In the genomic region with DNA sequence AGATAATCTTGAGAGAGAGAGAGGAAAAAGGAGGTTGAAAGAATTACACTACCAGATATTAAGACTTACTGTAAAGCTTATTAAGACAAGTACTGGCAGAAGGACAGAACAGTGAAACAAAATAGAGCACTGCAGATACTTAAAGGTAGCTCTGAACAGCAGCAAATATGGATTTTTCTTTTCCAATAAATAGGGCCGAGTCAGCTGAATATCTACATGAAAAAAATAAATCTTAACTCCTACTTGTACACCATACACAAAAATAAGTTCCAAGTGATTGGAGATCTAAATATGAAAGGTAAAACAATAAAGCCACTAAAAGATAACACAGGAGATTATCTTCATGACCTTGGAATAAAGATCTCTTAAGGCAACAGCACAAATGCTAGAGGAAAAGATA, we compare ENCODE assay signal across 18 cellular contexts.
"Had no signal": no experiment of that assay in that cellular context is flagged by ENCODE, and none has a peak within 500 bp of the region (broad histone marks: within the 10 kb centered on the region; RNA-seq: fewer than 3 reads in every experiment).

No MANE protein-coding gene starts in this region.

- H3K4me3 Mint-ChIP-seq: activated B cell treated with CpG ODN at 0.5 μM for 24 hours; activated CD4-positive, alpha-beta T cell treated with anti-CD3 and anti-CD28 coated beads for 36 hours; activated T-helper 1 cell treated with anti-CD3 and anti-CD28 coated beads, Interleukin-12 subunit alpha, Interleukin-12 subunit beta, Interleukin-2, Interleukin-4 antibody, amounts not matched to agents 30 ng/mL and 10 ng/mL and 1 ng/mL, durations not matched to agents 14 hours and 24 hours and 36 hours; natural killer cell treated with Interleukin-12 subunit alpha and Interleukin-12 subunit beta and Interleukin-15 and Interleukin-18, amount 100 ng/mL, for 72 hours; T-helper 2 cell treated with Interferon-gamma antibody and Interleukin-4, amounts not matched to agents 5 μg/mL and 100 μg/mL, for 36 hours had no signal

- H3K27ac ChIP-seq: epithelial cell of prostate, heart right ventricle, upper lobe of right lung had no signal

- H3K36me3 Mint-ChIP-seq: natural killer cell treated with Interleukin-12 subunit alpha and Interleukin-12 subunit beta and Interleukin-15 and Interleukin-18, amount 100 ng/mL, for 72 hours had no signal

- H3K9me3 Mint-ChIP-seq: activated B cell treated with CpG ODN at 0.5 μM for 24 hours; activated T-helper 1 cell treated with anti-CD3 and anti-CD28 coated beads, Interleukin-12 subunit alpha, Interleukin-12 subunit beta, Interleukin-2, Interleukin-4 antibody, amounts not matched to agents 30 ng/mL and 10 ng/mL and 1 ng/mL, durations not matched to agents 14 hours and 24 hours and 36 hours; natural killer cell treated with Interleukin-12 subunit alpha and Interleukin-12 subunit beta and Interleukin-15 and Interleukin-18, amount 100 ng/mL, for 72 hours; T-helper 2 cell treated with Interferon-gamma antibody and Interleukin-4, amounts not matched to agents 5 μg/mL and 100 μg/mL, for 36 hours had no signal

- H3K27me3 Mint-ChIP-seq: activated B cell treated with CpG ODN at 0.5 μM for 24 hours; activated CD4-positive, alpha-beta T cell treated with anti-CD3 and anti-CD28 coated beads for 36 hours; natural killer cell treated with Interleukin-12 subunit alpha and Interleukin-12 subunit beta and Interleukin-15 and Interleukin-18, amount 100 ng/mL, for 72 hours; progenitor cell of endocrine pancreas had no signal

- FAIRE-seq: TTC549 had no signal

- ATAC-seq: activated CD4-positive, alpha-beta T cell treated with anti-CD3 and anti-CD28 coated beads for 36 hours; heart right ventricle; left cardiac atrium; natural killer cell treated with Interleukin-12 subunit alpha and Interleukin-12 subunit beta and Interleukin-15 and Interleukin-18, amount 100 ng/mL, for 72 hours; stimulated activated naive CD8-positive, alpha-beta T cell treated with anti-CD3 and anti-CD28 coated beads, Interleukin-15, Interleukin-2, amounts not matched to agents 100 U/mL and 50 U/mL, for 24 hours; upper lobe of right lung had no signal

- H3K27ac Mint-ChIP-seq: activated B cell treated with CpG ODN at 0.5 μM for 24 hours; activated T-helper 1 cell treated with anti-CD3 and anti-CD28 coated beads, Interleukin-12 subunit alpha, Interleukin-12 subunit beta, Interleukin-2, Interleukin-4 antibody, amounts not matched to agents 30 ng/mL and 10 ng/mL and 1 ng/mL, durations not matched to agents 14 hours and 24 hours and 36 hours; T-helper 2 cell treated with Interferon-gamma antibody and Interleukin-4, amounts not matched to agents 5 μg/mL and 100 μg/mL, for 36 hours had no signal

- DNase-seq: activated B cell treated with CpG ODN at 0.5 μM for 24 hours; activated CD4-positive, alpha-beta T cell treated with anti-CD3 and anti-CD28 coated beads for 36 hours; activated CD4-positive, alpha-beta T cell treated with anti-CD3 and anti-CD28 coated beads, Interleukin-2, amount 50 U/mL, for 4 hours; activated gamma-delta T cell treated with Interleukin-2 at 50 U/mL for 16 hours; amygdala; heart right ventricle; islet precursor cell; left cardiac atrium; retina; stimulated activated CD4-positive, alpha-beta T cell treated with anti-CD3 and anti-CD28 coated beads, Interleukin-4, amount 100 ng/mL, for 1 hour; stimulated activated naive CD8-positive, alpha-beta T cell treated with anti-CD3 and anti-CD28 coated beads, Interleukin-15, Interleukin-2, amounts not matched to agents 100 U/mL and 50 U/mL, for 24 hours; upper lobe of right lung had no signal

- H3K4me3 ChIP-seq: heart right ventricle, upper lobe of right lung had no signal

- H3K9me3 ChIP-seq: heart right ventricle, upper lobe of right lung had no signal
